ENCODE assay signal across 18 cellular contexts in the genomic region with DNA sequence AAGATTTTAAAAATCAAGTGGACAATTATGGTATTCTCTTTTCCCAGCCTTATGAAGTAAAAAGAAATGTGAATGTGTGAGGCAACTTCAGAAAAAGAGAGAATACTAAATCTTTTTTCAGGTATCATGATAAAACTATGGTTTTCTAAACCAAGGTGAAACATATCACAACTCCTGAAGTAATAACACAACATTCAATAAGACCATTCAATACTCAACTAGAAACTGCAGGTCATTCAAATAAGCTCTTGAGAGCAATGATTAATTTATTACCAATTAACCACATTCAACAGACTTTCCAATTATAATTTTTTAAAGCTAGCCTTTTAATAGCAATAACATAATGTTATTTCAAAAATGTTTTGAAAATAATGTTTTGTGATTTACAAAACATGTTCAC. TPM values are rescaled to one million over a fixed set of nuclear protein-coding genes. Genes with fewer than 3 reads are reported as not detected.
DNase-seq lines count a peak whose midpoint lies in the region; ATAC-seq lines count a peak whose summit lies in the region.
"Had no signal": no experiment of that assay in that cellular context is flagged by ENCODE, and none has a peak within 500 bp of the region (broad histone marks: within the 10 kb centered on the region; RNA-seq: fewer than 3 reads in every experiment).

No MANE protein-coding gene starts in this region.

- peaks cover 24 to 37% of the 10 kb centered on the region in 2 donors for H3K9me3 Mint-ChIP-seq in stimulated activated naive CD8-positive, alpha-beta T cell treated with anti-CD3 and anti-CD28 coated beads, Interleukin-15, amount 100 ng/mL, for 72 hours

- H3K27me3 Mint-ChIP-seq in stimulated activated naive CD8-positive, alpha-beta T cell treated with anti-CD3 and anti-CD28 coated beads, Interleukin-15, amount 100 ng/mL, for 72 hours = no peaks in the 10 kb centered on the region
- H3K27me3 Mint-ChIP-seq: CD4-positive, alpha-beta memory T cell; stimulated activated naive B cell treated with anti-CD40 and anti-IgM and Interleukin-4, amounts not matched to agents 10 μg/mL and 1 μg/mL and 100 μg/mL, for 72 hours had no signal

- peak; percentile 39 for ATAC-seq in stimulated activated naive CD8-positive, alpha-beta T cell treated with anti-CD3 and anti-CD28 coated beads, Interleukin-15, amount 100 ng/mL, for 72 hours
- no peak for ATAC-seq in stimulated activated naive CD8-positive, alpha-beta T cell treated with anti-CD3 and anti-CD28 coated beads, Interleukin-15, Interleukin-2, amounts not matched to agents 100 U/mL and 50 U/mL, for 24 hours
- peak; percentile 80 for ATAC-seq in HG02610 (IDR thresholded peaks at IDR 0.05; ENCODE audit: unreplicated experiment)
- peak; percentile 65 for ATAC-seq in HG03354 (IDR thresholded peaks at IDR 0.05; ENCODE audit: poor library complexity, severe bottlenecking, unreplicated experiment)
- ATAC-seq: sciatic nerve; stimulated activated naive B cell treated with anti-CD40 and anti-IgM and Interleukin-4, amounts not matched to agents 10 μg/mL and 1 μg/mL and 100 μg/mL, for 72 hours had no signal

- H3K4me3 Mint-ChIP-seq in stimulated activated naive CD8-positive, alpha-beta T cell treated with anti-CD3 and anti-CD28 coated beads, Interleukin-15, amount 100 ng/mL, for 72 hours = no peak overlapping the region
- H3K4me3 Mint-ChIP-seq: neural crest cell; stimulated activated naive B cell treated with anti-CD40 and anti-IgM and Interleukin-4, amounts not matched to agents 10 μg/mL and 1 μg/mL and 100 μg/mL, for 72 hours had no signal

- peaks cover 32% of the 10 kb centered on the region for H3K4me1 Mint-ChIP-seq in stimulated activated naive CD8-positive, alpha-beta T cell treated with anti-CD3 and anti-CD28 coated beads, Interleukin-15, amount 100 ng/mL, for 72 hours

- DNase-seq in stimulated activated naive CD8-positive, alpha-beta T cell treated with anti-CD3 and anti-CD28 coated beads, Interleukin-15, amount 100 ng/mL, for 72 hours = no peak
- no peak for DNase-seq in stimulated activated naive CD8-positive, alpha-beta T cell treated with anti-CD3 and anti-CD28 coated beads, Interleukin-15, Interleukin-2, amounts not matched to agents 100 U/mL and 50 U/mL, for 24 hours
- no peak for DNase-seq in cerebellum (ENCODE audit: low spot score)
- DNase-seq in occipital lobe (lab: John Stamatoyannopoulos, UW) = no peak
- DNase-seq in RPMI8226 = no peak
- DNase-seq in NCI-H82 (lab: John Stamatoyannopoulos, UW) = no peak
- DNase-seq: activated T-cell treated with anti-CD3 and anti-CD28 coated beads, Interleukin-2, amount 50 U/mL, for 1 hour; mesendoderm; NCI-H2107; NK-92 treated with Interleukin-12 subunit alpha and Interleukin-12 subunit beta, amount 100 ng/mL, for 24 hours; Right ventricle myocardium superior; stimulated activated naive B cell treated with anti-CD40 and anti-IgM and Interleukin-4, amounts not matched to agents 10 μg/mL and 1 μg/mL and 100 μg/mL, for 72 hours had no signal

- no peak overlapping the region for H3K27ac Mint-ChIP-seq in stimulated activated naive CD8-positive, alpha-beta T cell treated with anti-CD3 and anti-CD28 coated beads, Interleukin-15, amount 100 ng/mL, for 72 hours
- H3K27ac Mint-ChIP-seq: stimulated activated naive B cell treated with anti-CD40 and anti-IgM and Interleukin-4, amounts not matched to agents 10 μg/mL and 1 μg/mL and 100 μg/mL, for 72 hours; T-helper 2 cell treated with Interferon-gamma antibody and Interleukin-4, amounts not matched to agents 5 μg/mL and 100 μg/mL, for 36 hours had no signal

RNA-seq across cellular contexts. Expression of a gene that starts 35.8 kb away (rescaled TPM):
- total RNA-seq in cerebellum = 21.1 TPM
- 18.4 TPM for total RNA-seq in occipital lobe
